In the genomic region with DNA sequence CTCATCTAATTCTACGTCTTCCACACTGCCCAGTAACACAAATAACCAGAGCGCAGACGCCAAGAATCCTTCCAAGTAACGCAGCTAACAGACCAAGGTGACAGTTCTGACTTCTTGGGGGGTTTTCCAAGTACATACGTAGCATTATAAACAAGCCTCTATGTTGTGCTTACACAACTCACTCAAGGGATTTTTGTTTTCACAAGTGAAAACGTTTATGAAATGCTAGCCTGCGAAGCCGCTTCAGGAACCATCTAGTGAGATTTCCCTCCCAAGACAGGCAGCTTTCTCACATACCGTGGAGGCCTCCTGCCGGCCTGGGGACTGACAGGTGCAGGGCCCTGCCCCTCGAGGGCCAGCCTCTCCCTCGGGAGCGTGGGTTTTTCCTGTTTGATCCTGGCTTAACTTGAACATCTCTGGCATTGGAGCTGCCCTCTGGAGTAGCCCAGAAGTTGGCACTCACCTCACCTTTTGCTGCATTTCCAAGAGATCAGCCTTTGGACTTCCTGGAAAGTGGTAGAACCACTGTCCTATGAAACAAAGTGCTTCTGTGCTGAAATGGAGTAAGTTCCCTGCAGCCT, we compare ENCODE assay signal across 10 cellular contexts.
DNase-seq lines count a peak whose midpoint lies in the region; ATAC-seq and TF ChIP-seq lines count a peak whose summit lies in the region.
"Had no signal": no experiment of that assay in that cellular context is flagged by ENCODE, and none has a peak within 500 bp of the region (broad histone marks: within the 10 kb centered on the region; RNA-seq: fewer than 3 reads in every experiment).

No MANE protein-coding gene starts in this region.

- H3K36me3 ChIP-seq in IMR-90 (ENCODE audit: control insufficient read depth, insufficient read depth, low read length) = no peaks in the 10 kb centered on the region; the same call in 1 of the 2 replicates

- TF ChIP-seq RAD21 in IMR-90 (IDR thresholded peaks at IDR 0.05; ENCODE audit: low read length) = no peak

- H3K9me3 Mint-ChIP-seq in H9 (no peaks in the 10 kb centered on the region), osteocyte (ENCODE audit: unreplicated experiment) (no peaks in the 10 kb centered on the region)

- H4K5ac ChIP-seq in H9 (ENCODE audit: insufficient read length, low read depth, low read length) (no peak overlapping the region), IMR-90 (ENCODE audit: low read depth, low read length) (no peak overlapping the region)

- H2AFZ ChIP-seq in H9 (ENCODE audit: low read length) (no peak overlapping the region), IMR-90 (replicated peaks; ENCODE audit: low read length, poor library complexity) (no peak overlapping the region)

- H3K4me3 Mint-ChIP-seq in H9 (no peak overlapping the region), osteocyte (ENCODE audit: unreplicated experiment) (no peak overlapping the region)

- POLR2A ChIA-PET in IMR-90 (lab: Charles Lee; ENCODE audit: unreplicated experiment) = no interaction called here

- TF ChIP-seq CTCF in H9 (conservative IDR thresholded peaks at IDR 0.05) (no peak), IMR-90 (conservative IDR thresholded peaks at IDR 0.05; ENCODE audit: low read depth, low read length) (no peak), osteocyte (IDR thresholded peaks at IDR 0.05) (no peak)

- H3K27me3 Mint-ChIP-seq in H9 (ENCODE audit: low read depth) (no peaks in the 10 kb centered on the region; the same call in 1 of the 2 replicates), osteocyte (ENCODE audit: unreplicated experiment) (no peaks in the 10 kb centered on the region)

- H2AK5ac ChIP-seq in H9 (ENCODE audit: insufficient read length, low read length) = no peak overlapping the region
- H2AK5ac ChIP-seq in IMR-90 (ENCODE audit: low read depth, low read length) = no peak overlapping the region

- H3K56ac ChIP-seq in H9 (ENCODE audit: insufficient read length, low read depth, low read length) = no peak overlapping the region
- H3K56ac ChIP-seq in IMR-90 (ENCODE audit: extremely low read depth, insufficient read depth, low read length) = no peak overlapping the region

- H4K20me1 ChIP-seq in H9 (ENCODE audit: control insufficient read depth, insufficient read depth, insufficient read length) = no peaks in the 10 kb centered on the region
- no peaks in the 10 kb centered on the region for H4K20me1 ChIP-seq in IMR-90 (ENCODE audit: insufficient read depth, low read length)

- no TSS peak for BruUV-seq in IMR-90 (replicated peaks; lab: Mats Ljungman, UMichigan)

- DNase-seq in H9 (peak; percentile 30), IMR-90 (peak; percentile 7), osteocyte (ENCODE audit: extremely low spot score, unreplicated experiment) (peak; percentile 72), T-helper 9 cell (no peak), NCI-H446 treated with DMSO at 0.1 percent for 48 hours (lab: John Stamatoyannopoulos, UW) (no peak)
- no peak for DNase-seq in effector CD8-positive, alpha-beta T cell (lab: John Stamatoyannopoulos, UW)
- DNase-seq in NK-92 treated with Interleukin-12 subunit alpha and Interleukin-12 subunit beta, amount 100 ng/mL, for 24 hours (lab: John Stamatoyannopoulos, UW) = no peak

- H2BK20ac ChIP-seq in H9 (ENCODE audit: low read depth, low read length, poor library complexity, severe bottlenecking) = no peak overlapping the region
- H2BK20ac ChIP-seq in IMR-90 (ENCODE audit: low read depth, low read length) = no peak overlapping the region

- peak; percentile 50 for ATAC-seq in GM18873 (IDR thresholded peaks at IDR 0.05; ENCODE audit: low FRiP score, unreplicated experiment)
- ATAC-seq in IMR-90 (ENCODE audit: low read depth) = no peak
- ATAC-seq: activated CD4-positive, CD25-positive, alpha-beta regulatory T cell treated with anti-CD3 and anti-CD28 coated beads, Interleukin-2, amount 50 U/mL, for 24 hours had no signal

- H3K27ac ChIP-seq in H9 (ENCODE audit: insufficient read length, low read depth, low read length) (no peak overlapping the region), IMR-90 (ENCODE audit: insufficient read depth, low read length) (no peak overlapping the region)

- H3K4me2 ChIP-seq in H9 (ENCODE audit: insufficient read depth, insufficient read length, low read length) = no peak overlapping the region
- no peak overlapping the region; the same call in 1 of the 2 replicates for H3K4me2 ChIP-seq in IMR-90 (ENCODE audit: low read depth, low read length)
- H3K4me2 ChIP-seq: smooth muscle cell had no signal

- no peak overlapping the region for H3K18ac ChIP-seq in H9 (ENCODE audit: insufficient read length, low read depth, low read length)
- H3K18ac ChIP-seq in IMR-90 (ENCODE audit: low read depth, low read length) = no peak overlapping the region

- H3K14ac ChIP-seq in H9 (ENCODE audit: insufficient read depth, low read length) (no peak overlapping the region), IMR-90 (replicated peaks; ENCODE audit: low read depth, low read length) (no peak overlapping the region)

- peaks cover 41% of the 10 kb centered on the region in 2 experiments for H3K4me1 Mint-ChIP-seq in H9
- H3K4me1 Mint-ChIP-seq in osteocyte (ENCODE audit: unreplicated experiment) = peaks cover 4% of the 10 kb centered on the region

- H3K23ac ChIP-seq in H9 (ENCODE audit: insufficient read length, low read depth, low read length) = no peak overlapping the region
- H3K23ac ChIP-seq in IMR-90 (ENCODE audit: low read depth, low read length) = no peak overlapping the region

- WGBS in H9 (ENCODE audit: extremely low coverage, insufficient read length, low lambda C conversion rate) = no CpG with 5 or more reads among the region's 13 CpGs
- 35% methylated on average over 5 of the region's 13 CpGs; no CpG with 5 or more reads in 1 of the 2 experiments for WGBS in IMR-90 (ENCODE audit: extremely low coverage in 2 of 2, insufficient read length in 1 of 2), 2 experiments

- CTCF ChIA-PET in IMR-90 (lab: Yijun Ruan, JAX) = interaction anchor here (1.0 kb wide), 1 partner anchor 178 kb away, joined by 5 read pairs; no protein-coding TSS in a partner anchor

- H3K27me3 ChIP-seq in H9 (ENCODE audit: insufficient read depth, low read length) (no peaks in the 10 kb centered on the region), IMR-90 (ENCODE audit: control insufficient read depth, insufficient read depth, low read length) (peaks cover 3% of the 10 kb centered on the region)

- H2BK120ac ChIP-seq in H9 (ENCODE audit: low read depth, low read length, poor library complexity, severe bottlenecking) = no peak overlapping the region
- H2BK120ac ChIP-seq in IMR-90 (ENCODE audit: low read depth, low read length) = no peak overlapping the region

- intact Hi-C loops in IMR-90 (cut with micrococcal nuclease) = no loop called here

- no peak overlapping the region for H2BK12ac ChIP-seq in H9 (ENCODE audit: insufficient read length, low read depth, low read length)

- H2BK5ac ChIP-seq in H9 (ENCODE audit: insufficient read length, low read length) = no peak overlapping the region
- no peak overlapping the region for H2BK5ac ChIP-seq in IMR-90 (ENCODE audit: low read depth, low read length, poor library complexity, severe bottlenecking)

- no peak overlapping the region for H3K9ac ChIP-seq in H9 (ENCODE audit: extremely low read depth, insufficient read length, low read length)
- no peak overlapping the region for H3K9ac ChIP-seq in IMR-90 (ENCODE audit: low read depth, low read length)

- TF ChIP-seq POLR2A in IMR-90 (IDR thresholded peaks at IDR 0.05; ENCODE audit: low read depth, low read length) = no peak

- no peaks in the 10 kb centered on the region for H3K79me2 ChIP-seq in H9 (ENCODE audit: insufficient read depth, low read length)

- H3K9me3 ChIP-seq in H9 (ENCODE audit: control insufficient read depth, low read depth, low read length) = no peaks in the 10 kb centered on the region
- no peaks in the 10 kb centered on the region for H3K9me3 ChIP-seq in IMR-90 (ENCODE audit: control insufficient read depth, insufficient read depth, low read length)

- peaks cover 0 to 6% (median 1%) of the 10 kb centered on the region in 3 experiments; a peak in 3 of 7 replicates for H3K36me3 Mint-ChIP-seq in H9 (ENCODE audit: insufficient read depth in 1 of 3, low read depth in 3 of 3)
- H3K36me3 Mint-ChIP-seq in osteocyte (ENCODE audit: unreplicated experiment) = peaks cover 13% of the 10 kb centered on the region

- H2BK15ac ChIP-seq in H9 (ENCODE audit: low read depth, low read length) (no peak overlapping the region), IMR-90 (ENCODE audit: low read depth, low read length) (no peak overlapping the region)

- H4K91ac ChIP-seq in H9 (ENCODE audit: insufficient read length, low read depth, low read length) (no peak overlapping the region), IMR-90 (ENCODE audit: insufficient read depth, low read depth, low read length) (no peak overlapping the region)

- H3K79me1 ChIP-seq in H9 (ENCODE audit: insufficient read depth, low read depth, low read length, poor library complexity, severe bottlenecking) (no peaks in the 10 kb centered on the region), IMR-90 (ENCODE audit: low read depth in 1 of 2, low read length in 2 of 2) (no peaks in the 10 kb centered on the region)

- H3K4me1 ChIP-seq in H9 (ENCODE audit: insufficient read depth, low read length) (peaks cover 7% of the 10 kb centered on the region), IMR-90 (ENCODE audit: control insufficient read depth, insufficient read depth, low read length) (no peaks in the 10 kb centered on the region; the same call in 1 of the 2 replicates)

- no peak overlapping the region for H4K8ac ChIP-seq in H9 (replicated peaks; ENCODE audit: insufficient read length, low read depth, low read length)
- H4K8ac ChIP-seq in IMR-90 (ENCODE audit: low read depth in 2 of 2, low read length in 2 of 2) = no peak overlapping the region

- H3K4me3 ChIP-seq in IMR-90 (ENCODE audit: insufficient read depth, low read depth, low read length) = no peak overlapping the region
- H3K4me3 ChIP-seq: smooth muscle cell had no signal

- H3K27ac Mint-ChIP-seq in H9 (no peak overlapping the region), osteocyte (ENCODE audit: unreplicated experiment) (no peak overlapping the region)

- no peak overlapping the region for H3K4ac ChIP-seq in H9 (ENCODE audit: low read depth, low read length)
- H3K4ac ChIP-seq in IMR-90 (ENCODE audit: low read depth, low read length) = no peak overlapping the region

- dilution Hi-C loops in IMR-90 (cut with HindIII; ENCODE audit: low sequenced_read_pairs, unreplicated experiment) = no loop called here

- in situ Hi-C loops in IMR-90 (cut with MboI; ENCODE audit: low sequenced_read_pairs) = loop anchor here (10.0 kb wide), 1 partner anchor 177 kb away; no protein-coding TSS in a partner anchor

- no peak overlapping the region for H2AK9ac ChIP-seq in IMR-90 (replicated peaks; ENCODE audit: low read depth, low read length, poor library complexity)

- no peaks in the 10 kb centered on the region for H3K23me2 ChIP-seq in H9 (ENCODE audit: insufficient read length, low read depth, low read length, poor library complexity, severe bottlenecking)

- no peak overlapping the region for H3T11ph ChIP-seq in H9 (ENCODE audit: low read length)

- no peaks in the 10 kb centered on the region for H3K9me1 ChIP-seq in IMR-90 (ENCODE audit: insufficient read depth, low read length)

TF ChIP-seq in IMR-90, 13 proteins besides CTCF, POLR2A, EP300 and RAD21 (continues in another document):
- TF ChIP-seq FOS (IDR thresholded peaks at IDR 0.05; ENCODE audit: low read depth, low read length) (no peak), CEBPB (IDR thresholded peaks at IDR 0.05; ENCODE audit: low read depth, low read length) (no peak), BHLHE40 (IDR thresholded peaks at IDR 0.05; ENCODE audit: low read depth, low read length) (no peak)

Comparison
In these comparisons a context has a peak if more than half of its experiments do, and no peak if none do; other contexts are left out.
1. DNase-seq: peak in H9 (single experiment), IMR-90 (single experiment) and osteocyte (single experiment); none in T-helper 9 cell (single experiment), effector CD8-positive, alpha-beta T cell (single experiment), NK-92 treated with Interleukin-12 subunit alpha and Interleukin-12 subunit beta, amount 100 ng/mL, for 24 hours (single experiment) and NCI-H446 treated with DMSO at 0.1 percent for 48 hours (single experiment).